ENCODE assay signal across 8 cellular contexts in the genomic region with DNA sequence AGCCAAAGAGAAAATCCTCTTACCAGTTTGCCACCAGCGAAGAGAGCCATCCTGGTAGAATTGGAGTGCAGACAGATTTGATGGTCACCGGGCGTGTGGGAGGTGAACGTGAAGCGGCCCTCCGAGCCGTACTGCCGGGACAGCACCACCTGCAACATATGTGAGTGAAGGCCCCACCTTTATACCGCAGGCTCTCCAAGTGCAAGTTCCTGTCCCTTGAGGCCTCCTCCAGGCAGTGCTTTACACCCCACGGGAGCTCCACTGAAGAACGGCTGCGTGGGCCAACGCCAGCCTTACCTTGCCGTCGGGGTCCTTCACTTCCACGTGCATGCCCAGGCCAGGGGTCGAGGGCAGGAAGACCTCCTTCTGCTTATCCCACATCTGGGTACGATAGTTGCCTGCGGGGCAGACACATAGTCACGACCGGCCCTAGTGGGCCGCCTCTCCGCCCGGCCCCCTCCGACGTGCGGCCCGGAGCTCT. TPM values are rescaled to one million over a fixed set of nuclear protein-coding genes. Genes with fewer than 3 reads are reported as not detected.
A peak's percentile ranks its signal among the peaks of the same experiment; 100 is the strongest.
DNase-seq lines count a peak whose midpoint lies in the region; ATAC-seq and TF ChIP-seq lines count a peak whose summit lies in the region.

No MANE protein-coding gene starts in this region.

- intact Hi-C loops in breast epithelium (cut with DNase I; ENCODE audit: low total_unique reads) (no loop called here), posterior vena cava (cut with DNase I) (no loop called here)

- DNase-seq in AG09309 (ENCODE audit: low read depth) (no peak), breast epithelium (ENCODE audit: low spot score in 2 of 2) (no peak), left lobe of liver (ENCODE audit: low spot score) (peak; percentile 54), posterior vena cava (ENCODE audit: low spot score) (no peak)
- peak; percentile 9 to 25 for DNase-seq in stimulated activated CD8-positive, alpha-beta memory T cell treated with anti-CD3 and anti-CD28 coated beads, Interleukin-7, amount 100 ng/mL, for 4 hours (ENCODE audit: low read depth in 2 of 2)

- no peaks in the 10 kb centered on the region for H3K27me3 ChIP-seq in breast epithelium

- no peaks in the 10 kb centered on the region for H3K9me3 ChIP-seq in breast epithelium

- H3K27me3 Mint-ChIP-seq in T-helper 1 cell treated with Interleukin-12 subunit alpha and Interleukin-12 subunit beta and Interleukin-4 antibody, amounts not matched to agents 30 μg/mL and 1 μg/mL, for 36 hours (ENCODE audit: low read depth): no peaks in the 10 kb centered on the region

- peaks cover 24% of the 10 kb centered on the region for H3K36me3 Mint-ChIP-seq in T-helper 1 cell treated with Interleukin-12 subunit alpha and Interleukin-12 subunit beta and Interleukin-4 antibody, amounts not matched to agents 30 μg/mL and 1 μg/mL, for 36 hours (ENCODE audit: low read depth)

- no peak for TF ChIP-seq POLR2A in breast epithelium (IDR thresholded peaks at IDR 0.05)

- H3K4me3 ChIP-seq in AG09309 (ENCODE audit: control insufficient read depth, low read depth, low read length) (peak overlapping the region; percentile 88), breast epithelium (peak overlapping the region; percentile 80 to 94 (median 81))

- peak overlapping the region; percentile 87 for H3K27ac Mint-ChIP-seq in T-helper 1 cell treated with Interleukin-12 subunit alpha and Interleukin-12 subunit beta and Interleukin-4 antibody, amounts not matched to agents 30 μg/mL and 1 μg/mL, for 36 hours

- H3K4me3 Mint-ChIP-seq in T-helper 1 cell treated with Interleukin-12 subunit alpha and Interleukin-12 subunit beta and Interleukin-4 antibody, amounts not matched to agents 30 μg/mL and 1 μg/mL, for 36 hours: peak overlapping the region; percentile 92

- peak; percentile 20 for ATAC-seq in GM18870 (IDR thresholded peaks at IDR 0.05; ENCODE audit: unreplicated experiment)
- ATAC-seq in HG03097 (IDR thresholded peaks at IDR 0.05; ENCODE audit: low FRiP score, unreplicated experiment): peak; percentile 25
- ATAC-seq in left lobe of liver: peak; percentile 25

- H3K4me1 ChIP-seq in breast epithelium: peaks cover 0 to 10% of the 10 kb centered on the region in 2 donors

- peak overlapping the region; percentile 96 to 98 for H3K27ac ChIP-seq in breast epithelium

- H3K4me1 Mint-ChIP-seq in T-helper 1 cell treated with Interleukin-12 subunit alpha and Interleukin-12 subunit beta and Interleukin-4 antibody, amounts not matched to agents 30 μg/mL and 1 μg/mL, for 36 hours (ENCODE audit: low read depth): peaks cover 28% of the 10 kb centered on the region

- TF ChIP-seq CTCF in AG09309 (IDR thresholded peaks at IDR 0.05; ENCODE audit: control insufficient read depth, insufficient read depth, low read depth, low read length, missing control alignments): no peak
- TF ChIP-seq CTCF in breast epithelium (IDR thresholded peaks at IDR 0.05): no peak

- H3K9me3 Mint-ChIP-seq in T-helper 1 cell treated with Interleukin-12 subunit alpha and Interleukin-12 subunit beta and Interleukin-4 antibody, amounts not matched to agents 30 μg/mL and 1 μg/mL, for 36 hours: no peaks in the 10 kb centered on the region

- H3K36me3 ChIP-seq in breast epithelium: peaks cover 7% of the 10 kb centered on the region

RNA-seq across cellular contexts. Expression of a gene that starts 0.6 kb away (rescaled TPM):
- total RNA-seq in breast epithelium (100 to 1,000 TPM; 143 to 208 (median 171) TPM), left lobe of liver (45.5 TPM), posterior vena cava (10 to 100 TPM; 50.3 to 52.5 TPM)

RNA-seq across cellular contexts. Expression of a gene that starts 7.8 kb away (rescaled TPM):
- total RNA-seq in breast epithelium (10 to 100 TPM; 48.6 to 61.9 (median 61.8) TPM), left lobe of liver (32.9 TPM), posterior vena cava (10 to 100 TPM; 33.9 to 40.2 TPM)

RNA-seq across cellular contexts. Expression of a gene that starts 25.0 kb away (rescaled TPM):
- 10 to 100 TPM; 45.7 to 67.5 (median 46.2) TPM for total RNA-seq in breast epithelium
- total RNA-seq in left lobe of liver: 50.9 TPM
- 100 to 1,000 TPM; 123 to 132 TPM for total RNA-seq in posterior vena cava

RNA-seq across cellular contexts. Expression of a gene that starts 40.3 kb away (rescaled TPM):
- under 1 TPM; 0.16 to 0.33 (median 0.29) TPM for total RNA-seq in breast epithelium
- total RNA-seq in left lobe of liver: 21.1 TPM
- under 1 TPM; 0.14 to 0.23 TPM for total RNA-seq in posterior vena cava

Comparison
In these comparisons a context has a peak if more than half of its experiments do, and no peak if none do; other contexts are left out.
1. DNase-seq: peak in left lobe of liver (single experiment) and stimulated activated CD8-positive, alpha-beta memory T cell treated with anti-CD3 and anti-CD28 coated beads, Interleukin-7, amount 100 ng/mL, for 4 hours (2 of 2); none in AG09309 (single experiment), breast epithelium (0 of 2) and posterior vena cava (single experiment).
2. Peak in every context shown above with its lines, with median percentiles within 50 percentile points of each other: ATAC-seq.